ENCODE assay signal across 26 cellular contexts in the genomic region with DNA sequence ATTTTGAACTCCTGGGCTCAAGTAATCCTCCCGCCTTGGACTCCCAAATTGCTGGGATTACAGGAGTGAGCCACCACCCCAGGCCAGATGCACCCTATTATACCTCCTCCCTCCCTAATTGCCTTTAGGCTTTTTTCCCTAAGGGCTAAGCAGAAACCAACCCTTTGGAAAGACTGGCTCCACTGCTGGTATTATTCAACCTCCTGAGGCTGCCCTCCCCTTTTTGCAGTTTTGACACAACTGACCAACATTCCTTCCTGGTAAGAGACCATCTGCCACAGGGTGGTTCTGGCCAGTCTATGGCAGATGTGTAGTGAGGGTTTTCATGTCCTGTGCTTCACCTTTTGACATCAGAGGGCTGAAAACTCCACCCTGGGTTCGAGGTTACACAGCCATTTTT.
"Had no signal": no experiment of that assay in that cellular context is flagged by ENCODE, and none has a peak within 500 bp of the region (broad histone marks: within the 10 kb centered on the region; RNA-seq: fewer than 3 reads in every experiment).

No MANE protein-coding gene starts in this region.

- H3K27ac ChIP-seq: esophagus muscularis mucosa, left ventricle myocardium inferior, neutrophil, ovary, prostate gland, thoracic aorta, uterus, VCaP had no signal

- H3K4me3 Mint-ChIP-seq: activated naive CD8-positive, alpha-beta T cell; central memory CD8-positive, alpha-beta T cell; dendritic cell treated with granulocyte-macrophage colony-stimulating factor and Interleukin-4, amounts not matched to agents 40 ng/mL and 50 ng/mL, for 4 days; endodermal cell; naive B cell; nephron progenitor cell; stimulated activated effector memory CD8-positive, alpha-beta T cell treated with anti-CD3 and anti-CD28 coated beads, Interleukin-12 subunit alpha, Interleukin-12 subunit beta, amount 100 ng/mL, for 72 hours; stimulated activated naive CD8-positive, alpha-beta T cell treated with anti-CD3 and anti-CD28 coated beads, Interleukin-15, Interleukin-2, amounts not matched to agents 100 ng/mL and 50 ng/mL, for 24 hours; type B pancreatic cell had no signal

- H3K9me3 ChIP-seq: esophagus muscularis mucosa, left ventricle myocardium inferior, neutrophil, ovary, prostate gland, thoracic aorta, uterus had no signal

- H3K4me3 ChIP-seq: esophagus muscularis mucosa, left ventricle myocardium inferior, ovary, prostate gland, thoracic aorta, uterus had no signal

- H3K36me3 ChIP-seq: esophagus muscularis mucosa, left ventricle myocardium inferior, neutrophil, ovary, prostate gland, thoracic aorta, uterus had no signal

- H3K4me1 Mint-ChIP-seq: central memory CD8-positive, alpha-beta T cell; naive B cell; stimulated activated effector memory CD8-positive, alpha-beta T cell treated with anti-CD3 and anti-CD28 coated beads, Interleukin-12 subunit alpha, Interleukin-12 subunit beta, amount 100 ng/mL, for 72 hours had no signal

- H3K27me3 ChIP-seq: esophagus muscularis mucosa, neutrophil, ovary, uterus had no signal

- H3K36me3 Mint-ChIP-seq: activated naive CD8-positive, alpha-beta T cell; naive B cell; stimulated activated effector memory CD8-positive, alpha-beta T cell treated with anti-CD3 and anti-CD28 coated beads, Interleukin-12 subunit alpha, Interleukin-12 subunit beta, amount 100 ng/mL, for 72 hours; type B pancreatic cell had no signal

- DNase-seq: activated CD4-positive, alpha-beta T cell treated with anti-CD3 and anti-CD28 coated beads for 4 hours; activated CD4-positive, alpha-beta T cell treated with anti-CD3 and anti-CD28 coated beads, Interleukin-2, amount 50 U/mL, for 4 hours; activated effector memory CD4-positive, alpha-beta T cell treated with Interleukin-2 at 50 U/mL for 16 hours; activated naive CD4-positive, alpha-beta T cell treated with Interleukin-2 at 50 U/mL for 16 hours; anterior cingulate cortex; endodermal cell; left ventricle myocardium inferior; naive B cell; nephron progenitor cell; ovary; retina; small intestine; stimulated activated CD4-positive, alpha-beta T cell treated with anti-CD3 and anti-CD28 coated beads, Interleukin-4, amount 100 ng/mL, for 24 hours; T-helper 9 cell; uterus had no signal

- H3K27me3 Mint-ChIP-seq: activated naive CD8-positive, alpha-beta T cell; central memory CD8-positive, alpha-beta T cell; dendritic cell treated with granulocyte-macrophage colony-stimulating factor and Interleukin-4, amounts not matched to agents 40 ng/mL and 50 ng/mL, for 4 days; naive B cell; stimulated activated naive CD8-positive, alpha-beta T cell treated with anti-CD3 and anti-CD28 coated beads, Interleukin-15, Interleukin-2, amounts not matched to agents 100 ng/mL and 50 ng/mL, for 24 hours; type B pancreatic cell had no signal

- H3K9me3 Mint-ChIP-seq: dendritic cell treated with granulocyte-macrophage colony-stimulating factor and Interleukin-4, amounts not matched to agents 40 ng/mL and 50 ng/mL, for 4 days; endodermal cell; nephron progenitor cell; stimulated activated naive CD8-positive, alpha-beta T cell treated with anti-CD3 and anti-CD28 coated beads, Interleukin-15, Interleukin-2, amounts not matched to agents 100 ng/mL and 50 ng/mL, for 24 hours; type B pancreatic cell had no signal

- H3K4me1 ChIP-seq: esophagus muscularis mucosa, left ventricle myocardium inferior, prostate gland, uterus had no signal

- H3K27ac Mint-ChIP-seq: activated naive CD8-positive, alpha-beta T cell; dendritic cell treated with granulocyte-macrophage colony-stimulating factor and Interleukin-4, amounts not matched to agents 40 ng/mL and 50 ng/mL, for 4 days; endodermal cell; naive B cell; nephron progenitor cell; stimulated activated effector memory CD8-positive, alpha-beta T cell treated with anti-CD3 and anti-CD28 coated beads, Interleukin-12 subunit alpha, Interleukin-12 subunit beta, amount 100 ng/mL, for 72 hours; stimulated activated naive CD8-positive, alpha-beta T cell treated with anti-CD3 and anti-CD28 coated beads, Interleukin-15, Interleukin-2, amounts not matched to agents 100 ng/mL and 50 ng/mL, for 24 hours; type B pancreatic cell had no signal
